Comparison of ENCODE assay signal across 8 cellular contexts in genomic region chr7:74094224-74095095, GRCh38. TPM values are rescaled to one million over a fixed set of nuclear protein-coding genes. Genes with fewer than 3 reads are reported as not detected.
A peak's percentile ranks its signal among the peaks of the same experiment; 100 is the strongest.
DNase-seq lines count a peak whose midpoint lies in the region; ATAC-seq and TF ChIP-seq lines count a peak whose summit lies in the region.

No MANE protein-coding gene starts in this region.

- H3K36me3 Mint-ChIP-seq in CD8-positive, alpha-beta memory T cell = peaks cover 7 to 29% (median 11%) of the 10 kb centered on the region in 3 donors
- peaks cover 32% of the 10 kb centered on the region for H3K36me3 Mint-ChIP-seq in WTC11

- peaks cover 26% of the 10 kb centered on the region for H3K4me1 ChIP-seq in CD8-positive, alpha-beta memory T cell (ENCODE audit: insufficient read depth, low read length)
- H3K4me1 ChIP-seq in HUES48 (ENCODE audit: control insufficient read depth, insufficient read depth, low read length) = peaks cover 28% of the 10 kb centered on the region

- peak overlapping the region; percentile 82 for H3K27ac ChIP-seq in CD8-positive, alpha-beta memory T cell (ENCODE audit: low read depth, low read length)
- H3K27ac ChIP-seq in HUES48 (ENCODE audit: low read depth, low read length) = peak overlapping the region; percentile 97

- peak overlapping the region; percentile 42 for H3K9ac ChIP-seq in HUES48 (ENCODE audit: low read depth, low read length)

- TF ChIP-seq CTCF in GM20000 (IDR thresholded peaks at IDR 0.05; ENCODE audit: extremely low read depth, missing control alignments) = no peak
- TF ChIP-seq CTCF in WTC11 (IDR thresholded peaks at IDR 0.05) = no peak

- H3K4me1 Mint-ChIP-seq in CD8-positive, alpha-beta memory T cell = peaks cover 15 to 37% (median 15%) of the 10 kb centered on the region in 3 donors
- peaks cover 30% of the 10 kb centered on the region for H3K4me1 Mint-ChIP-seq in WTC11

- H3K9me3 Mint-ChIP-seq in CD8-positive, alpha-beta memory T cell = no peaks in the 10 kb centered on the region
- peaks cover 9% of the 10 kb centered on the region for H3K9me3 Mint-ChIP-seq in WTC11

- peak; percentile 85 for ATAC-seq in WTC11

- H3K4me3 Mint-ChIP-seq in CD8-positive, alpha-beta memory T cell = peak overlapping the region; percentile 81 to 96 (median 92)
- H3K4me3 Mint-ChIP-seq in WTC11 = peak overlapping the region; percentile 67

- H3K27me3 Mint-ChIP-seq in CD8-positive, alpha-beta memory T cell = no peaks in the 10 kb centered on the region
- H3K27me3 Mint-ChIP-seq in WTC11 (ENCODE audit: low read depth) = no peaks in the 10 kb centered on the region

- peak overlapping the region; percentile 54 for H3K4me3 ChIP-seq in CD8-positive, alpha-beta memory T cell (ENCODE audit: low read length)
- peak overlapping the region; percentile 52 for H3K4me3 ChIP-seq in HUES48 (ENCODE audit: low read depth, low read length)

- H3K27ac Mint-ChIP-seq in CD8-positive, alpha-beta memory T cell = peak overlapping the region; percentile 95 to 99 (median 98)
- H3K27ac Mint-ChIP-seq in WTC11 = peak overlapping the region; percentile 98

- POLR2A ChIA-PET in CD8-positive, alpha-beta memory T cell (lab: Charles Lee) = interaction anchor here (0.6 to 1.9 kb wide), 5 partner anchors 10 to 354 kb away, joined by 3 to 17 read pairs (median 5); partner anchors contain the start of genes EIF4H and LIMK1
- POLR2A ChIA-PET in WTC11 (lab: Charles Lee) = interaction anchor here (0.6 kb wide), 1 partner anchor 11 kb away, joined by 3 read pairs; the partner anchor contains the start of gene LIMK1

- no peaks in the 10 kb centered on the region for H3K36me3 ChIP-seq in CD8-positive, alpha-beta memory T cell (ENCODE audit: insufficient read depth, low read length)
- peaks cover 31% of the 10 kb centered on the region for H3K36me3 ChIP-seq in HUES48 (ENCODE audit: control insufficient read depth, insufficient read depth, low read length)

- no peaks in the 10 kb centered on the region for H3K9me3 ChIP-seq in CD8-positive, alpha-beta memory T cell (ENCODE audit: low read length)
- H3K9me3 ChIP-seq in HUES48 (ENCODE audit: control insufficient read depth, insufficient read depth, low read length) = peaks cover 6% of the 10 kb centered on the region; the same call in 1 of the 2 replicates

- CTCF ChIA-PET in CD8-positive, alpha-beta memory T cell (lab: Charles Lee) = interaction anchor here (1.6 to 2.4 kb wide), 3 partner anchors 10 to 307 kb away, joined by 4 to 8 read pairs (median 7); partner anchors contain the start of gene LIMK1
- CTCF ChIA-PET in WTC11 (lab: Charles Lee) = interaction anchor here (0.5 to 2.2 kb wide), 10 partner anchors 11 to 479 kb away, joined by 3 to 18 read pairs (median 4); partner anchors contain the start of gene LIMK1

- DNase-seq in CD8-positive, alpha-beta memory T cell = peak; percentile 57 to 86 (median 65)
- peak; percentile 80 for DNase-seq in GM20000 (ENCODE audit: low spot score)
- DNase-seq in WTC11 (ENCODE audit: low spot score) = peak; percentile 79
- DNase-seq in central memory CD4-positive, alpha-beta T cell = peak; percentile 40
- peak; percentile 89 for DNase-seq in kidney glomerular epithelial cell (lab: John Stamatoyannopoulos, UW)
- DNase-seq in stimulated activated CD4-positive, alpha-beta T cell treated with anti-CD3 and anti-CD28 coated beads, Interleukin-1b, Interleukin-23, amount 100 ng/mL, for 48 hours = peak; percentile 81
- DNase-seq in NCI-H2171 (lab: John Stamatoyannopoulos, UW) = no peak

- H3K27me3 ChIP-seq in CD8-positive, alpha-beta memory T cell (ENCODE audit: insufficient read depth, low read length, poor library complexity, severe bottlenecking) = no peaks in the 10 kb centered on the region
- H3K27me3 ChIP-seq in HUES48 (ENCODE audit: control insufficient read depth, insufficient read depth, low read length) = no peaks in the 10 kb centered on the region

TF ChIP-seq in WTC11, 78 proteins besides CTCF, POLR2A, EP300 and RAD21 (continues in another document):
- TF ChIP-seq MAX (CRISPR knock-in tag; IDR thresholded peaks at IDR 0.05) (no peak), SMAD4 (CRISPR knock-in tag; IDR thresholded peaks at IDR 0.05) (no peak), ZNF416 (CRISPR knock-in tag; IDR thresholded peaks at IDR 0.05) (no peak), PRDM15 (CRISPR knock-in tag; IDR thresholded peaks at IDR 0.05) (no peak), HMGXB4 (CRISPR knock-in tag; IDR thresholded peaks at IDR 0.05) (no peak), NR2C2 (CRISPR knock-in tag; IDR thresholded peaks at IDR 0.05) (no peak), ZNF232 (CRISPR knock-in tag; IDR thresholded peaks at IDR 0.05) (no peak), ETV6 (CRISPR knock-in tag; IDR thresholded peaks at IDR 0.05) (peak; percentile 77; the same call in 1 of the 2 replicates), JAZF1 (CRISPR knock-in tag; IDR thresholded peaks at IDR 0.05) (no peak), TEAD4 (CRISPR knock-in tag; IDR thresholded peaks at IDR 0.05) (peak; percentile 83; the same call in 1 of the 2 replicates), E2F1 (CRISPR knock-in tag; IDR thresholded peaks at IDR 0.05) (no peak), SP1 (CRISPR knock-in tag; conservative IDR thresholded peaks at IDR 0.05) (peak; percentile 63; the same call in 1 of the 2 replicates), ZNF219 (CRISPR knock-in tag; IDR thresholded peaks at IDR 0.05; ENCODE audit: borderline replicate concordance) (no peak), RELA (CRISPR knock-in tag; IDR thresholded peaks at IDR 0.05; ENCODE audit: borderline replicate concordance) (no peak), CDX4 (CRISPR knock-in tag; IDR thresholded peaks at IDR 0.05; ENCODE audit: borderline replicate concordance) (no peak), FOXJ3 (CRISPR knock-in tag; IDR thresholded peaks at IDR 0.05; ENCODE audit: borderline replicate concordance) (no peak), OVOL2 (CRISPR knock-in tag; IDR thresholded peaks at IDR 0.05; ENCODE audit: borderline replicate concordance) (no peak), IRF2 (CRISPR knock-in tag; IDR thresholded peaks at IDR 0.05; ENCODE audit: borderline replicate concordance, low read depth) (no peak)

RNA-seq across cellular contexts. Expression of gene LIMK1, which starts 10.9 kb away (rescaled TPM):
- 10 to 100 TPM; 23.1 to 23.6 TPM for total RNA-seq in CD8-positive, alpha-beta memory T cell
- polyA plus RNA-seq in CD8-positive, alpha-beta memory T cell = 10.1 TPM
- total RNA-seq in WTC11 (2021) = 85.4 to 92.1 TPM (median 90.6 TPM) in 3 replicates
